12 cellular contexts compared by ENCODE assay signal in genomic region chr18:34965511-34965910, GRCh38.
DNase-seq lines count a peak whose midpoint lies in the region; ATAC-seq and TF ChIP-seq lines count a peak whose summit lies in the region.
"Had no signal": no experiment of that assay in that cellular context is flagged by ENCODE, and none has a peak within 500 bp of the region (broad histone marks: within the 10 kb centered on the region; RNA-seq: fewer than 3 reads in every experiment).

No MANE protein-coding gene starts in this region.

- DNase-seq in DMS79 treated with DMSO at 0.1 percent for 48 hours (lab: John Stamatoyannopoulos, UW) (peak; percentile 32), DMS79 (lab: John Stamatoyannopoulos, UW) (no peak), superior temporal gyrus (ENCODE audit: extremely low spot score) (peak; percentile 45)
- no peak for DNase-seq in stimulated activated CD4-positive, alpha-beta T cell treated with anti-CD3 and anti-CD28 coated beads, Interleukin-12 subunit alpha, Interleukin-12 subunit beta, amount 100 ng/mL, for 4 hours
- DNase-seq: Caco-2; CD8-positive, alpha-beta memory T cell; GM23248 had no signal

- peaks cover 4% of the 10 kb centered on the region for H3K4me1 ChIP-seq in parathyroid adenoma
- H3K4me1 ChIP-seq: Caco-2 had no signal

- H3K4me2 ChIP-seq in parathyroid adenoma (ENCODE audit: low read length): peak overlapping the region; percentile 0
- H3K4me2 ChIP-seq: BLaER1 had no signal

- H3K36me3 ChIP-seq in parathyroid adenoma (ENCODE audit: control insufficient read depth, insufficient read depth, low read length): no peaks in the 10 kb centered on the region
- H3K36me3 ChIP-seq: BLaER1 had no signal

- no peaks in the 10 kb centered on the region for H3K79me2 ChIP-seq in parathyroid adenoma

- no peaks in the 10 kb centered on the region for H3K9me3 ChIP-seq in parathyroid adenoma (ENCODE audit: control insufficient read depth, low read length)
- H3K9me3 ChIP-seq: BLaER1, Caco-2 had no signal

- TF ChIP-seq CTCF in VCaP (conservative IDR thresholded peaks at IDR 0.05) (no peak), parathyroid adenoma (IDR thresholded peaks at IDR 0.05) (no peak)

- H3K9ac ChIP-seq in parathyroid adenoma: no peak overlapping the region
- H3K9ac ChIP-seq: BLaER1, GM23248 had no signal

- H2AFZ ChIP-seq in parathyroid adenoma: no peak overlapping the region
- H2AFZ ChIP-seq: GM23248 had no signal

- no peaks in the 10 kb centered on the region for H3K27me3 ChIP-seq in parathyroid adenoma (ENCODE audit: control insufficient read depth, insufficient read depth, low read length)
- H3K27me3 ChIP-seq: BLaER1 had no signal

- H3K27ac ChIP-seq in VCaP: peak overlapping the region; percentile 47
- H3K27ac ChIP-seq in parathyroid adenoma: no peak overlapping the region
- H3K27ac ChIP-seq: 22Rv1, BLaER1, GM23248 had no signal

- H3K4me3 ChIP-seq in parathyroid adenoma (ENCODE audit: low read depth, low read length): no peak overlapping the region
- H3K4me3 ChIP-seq: BLaER1, GM23248 had no signal

- ATAC-seq in HG03521 (IDR thresholded peaks at IDR 0.05; ENCODE audit: unreplicated experiment): no peak

Comparison
In these comparisons a context has a peak if more than half of its experiments do, and no peak if none do; other contexts are left out.
1. DNase-seq: peak in DMS79 treated with DMSO at 0.1 percent for 48 hours (single experiment) and superior temporal gyrus (single experiment); none in DMS79 (single experiment) and stimulated activated CD4-positive, alpha-beta T cell treated with anti-CD3 and anti-CD28 coated beads, Interleukin-12 subunit alpha, Interleukin-12 subunit beta, amount 100 ng/mL, for 4 hours (single experiment).